ENCODE assay signal across 9 cellular contexts in genomic region chr13:103883152-103883551, GRCh38.
DNase-seq lines count a peak whose midpoint lies in the region; ATAC-seq and TF ChIP-seq lines count a peak whose summit lies in the region.
"Had no signal": no experiment of that assay in that cellular context is flagged by ENCODE, and none has a peak within 500 bp of the region (broad histone marks: within the 10 kb centered on the region; RNA-seq: fewer than 3 reads in every experiment).

No MANE protein-coding gene starts in this region.

- no peak overlapping the region for H3K4me3 Mint-ChIP-seq in progenitor cell of endocrine pancreas (ENCODE audit: low read depth)
- H3K4me3 Mint-ChIP-seq in naive thymus-derived CD4-positive, alpha-beta T cell = no peak overlapping the region
- H3K4me3 Mint-ChIP-seq: naive B cell had no signal

- H3K4me3 ChIP-seq in left ventricle myocardium inferior = peak overlapping the region; percentile 39
- H3K4me3 ChIP-seq in naive thymus-derived CD4-positive, alpha-beta T cell (ENCODE audit: low read length) = no peak overlapping the region

- ATAC-seq in GM18861 (IDR thresholded peaks at IDR 0.05; ENCODE audit: unreplicated experiment) = no peak
- ATAC-seq in naive thymus-derived CD4-positive, alpha-beta T cell = no peak
- ATAC-seq in HG03139 (IDR thresholded peaks at IDR 0.05; ENCODE audit: unreplicated experiment) = no peak

- H3K9me3 ChIP-seq in left ventricle myocardium inferior (replicated peaks) = no peaks in the 10 kb centered on the region
- H3K9me3 ChIP-seq in naive thymus-derived CD4-positive, alpha-beta T cell (ENCODE audit: control insufficient read depth in 2 of 3, low read length in 3 of 3) = no peaks in the 10 kb centered on the region

- POLR2A ChIA-PET in naive thymus-derived CD4-positive, alpha-beta T cell (lab: Charles Lee) = no interaction called here

- no peaks in the 10 kb centered on the region for H3K27me3 ChIP-seq in left ventricle myocardium inferior (ENCODE audit: low read depth)
- no peaks in the 10 kb centered on the region for H3K27me3 ChIP-seq in naive thymus-derived CD4-positive, alpha-beta T cell (ENCODE audit: control insufficient read depth in 2 of 2, insufficient read depth in 2 of 2, low read length in 2 of 2)

- CTCF ChIA-PET in naive thymus-derived CD4-positive, alpha-beta T cell (lab: Charles Lee) = no interaction called here

- peaks cover 18% of the 10 kb centered on the region for H3K4me1 Mint-ChIP-seq in progenitor cell of endocrine pancreas (ENCODE audit: low read depth)
- no peaks in the 10 kb centered on the region for H3K4me1 Mint-ChIP-seq in naive thymus-derived CD4-positive, alpha-beta T cell
- H3K4me1 Mint-ChIP-seq: naive B cell had no signal

- no peaks in the 10 kb centered on the region for H3K4me1 ChIP-seq in left ventricle myocardium inferior
- no peaks in the 10 kb centered on the region for H3K4me1 ChIP-seq in naive thymus-derived CD4-positive, alpha-beta T cell (ENCODE audit: control insufficient read depth in 2 of 2, insufficient read depth in 2 of 2, low read length in 2 of 2)

- TF ChIP-seq CTCF in left ventricle myocardium inferior (IDR thresholded peaks at IDR 0.05; ENCODE audit: borderline replicate concordance) (peak; percentile 65), progenitor cell of endocrine pancreas (IDR thresholded peaks at IDR 0.05; ENCODE audit: unreplicated experiment) (peak; percentile 72)

- no peaks in the 10 kb centered on the region for H3K36me3 ChIP-seq in left ventricle myocardium inferior
- no peaks in the 10 kb centered on the region for H3K36me3 ChIP-seq in naive thymus-derived CD4-positive, alpha-beta T cell (ENCODE audit: control insufficient read depth in 2 of 3, insufficient read depth in 3 of 3, low read length in 3 of 3)

- H3K36me3 Mint-ChIP-seq in progenitor cell of endocrine pancreas (ENCODE audit: insufficient read depth) = no peaks in the 10 kb centered on the region
- no peaks in the 10 kb centered on the region for H3K36me3 Mint-ChIP-seq in naive thymus-derived CD4-positive, alpha-beta T cell
- H3K36me3 Mint-ChIP-seq: naive B cell had no signal

- no peaks in the 10 kb centered on the region for H3K27me3 Mint-ChIP-seq in progenitor cell of endocrine pancreas
- no peaks in the 10 kb centered on the region for H3K27me3 Mint-ChIP-seq in naive thymus-derived CD4-positive, alpha-beta T cell
- H3K27me3 Mint-ChIP-seq: naive B cell had no signal

- DNase-seq in GM04503 (ENCODE audit: low read depth) = peak; percentile 61
- DNase-seq in NCI-H187 (lab: John Stamatoyannopoulos, UW) = peak; percentile 72 to 78
- peak; percentile 93 for DNase-seq in amniotic epithelial cell (ENCODE audit: low read depth)
- DNase-seq in left ventricle myocardium inferior = peak; percentile 80
- peak; percentile 36 for DNase-seq in progenitor cell of endocrine pancreas (ENCODE audit: low spot score, unreplicated experiment)
- DNase-seq in naive thymus-derived CD4-positive, alpha-beta T cell = no peak
- DNase-seq: naive B cell had no signal

- H3K9me3 Mint-ChIP-seq in progenitor cell of endocrine pancreas (ENCODE audit: low read depth) = no peaks in the 10 kb centered on the region
- peaks cover 0 to 15% (median 1%) of the 10 kb centered on the region in 11 donors for H3K9me3 Mint-ChIP-seq in naive thymus-derived CD4-positive, alpha-beta T cell

- no peak overlapping the region for H3K27ac ChIP-seq in left ventricle myocardium inferior (replicated peaks)
- H3K27ac ChIP-seq in naive thymus-derived CD4-positive, alpha-beta T cell (ENCODE audit: low read depth, low read length) = no peak overlapping the region

- no peak overlapping the region for H3K27ac Mint-ChIP-seq in progenitor cell of endocrine pancreas
- H3K27ac Mint-ChIP-seq in naive thymus-derived CD4-positive, alpha-beta T cell = no peak overlapping the region
- H3K27ac Mint-ChIP-seq: naive B cell had no signal

- intact Hi-C loops in left ventricle myocardium inferior (cut with micrococcal nuclease) = no loop called here
- intact Hi-C loops in naive thymus-derived CD4-positive, alpha-beta T cell (cut with micrococcal nuclease) = no loop called here

Comparison
In these comparisons a context has a peak if more than half of its experiments do, and no peak if none do; other contexts are left out.
1. DNase-seq: peak in GM04503 (single experiment), NCI-H187 (2 of 2), amniotic epithelial cell (single experiment), left ventricle myocardium inferior (single experiment) and progenitor cell of endocrine pancreas (single experiment); none in naive thymus-derived CD4-positive, alpha-beta T cell (0 of 9).